7 cellular contexts compared by ENCODE assay signal in genomic region chr1:213908521-213908920, GRCh38.
"Had no signal": no experiment of that assay in that cellular context is flagged by ENCODE, and none has a peak within 500 bp of the region (broad histone marks: within the 10 kb centered on the region; RNA-seq: fewer than 3 reads in every experiment).

No MANE protein-coding gene starts in this region.

- DNase-seq: H9, HCEC 1CT, Karpas-422, KBM-7 had no signal

- H2AFZ ChIP-seq: GM23338 had no signal

- H3K4me3 ChIP-seq: GM23338 had no signal

- H3K4me2 ChIP-seq: GM23338, KMS-11 had no signal

- H3K9ac ChIP-seq: KMS-11 had no signal

- H3K27ac ChIP-seq: HL-60, KMS-11 had no signal

- ATAC-seq: GM23338 had no signal
